Comparison of ENCODE assay signal across 8 cellular contexts in genomic region chr4:86977621-86978184, GRCh38. TPM values are rescaled to one million over a fixed set of nuclear protein-coding genes. Genes with fewer than 3 reads are reported as not detected.
DNase-seq lines count a peak whose midpoint lies in the region; ATAC-seq and TF ChIP-seq lines count a peak whose summit lies in the region.

No MANE protein-coding gene starts in this region.

- CTCF ChIA-PET in activated B cell treated with CpG ODN at 0.5 μM for 24 hours (lab: Charles Lee): interaction anchor here (1.3 kb wide), 1 partner anchor 173 kb away, joined by 3 read pairs; no protein-coding TSS in a partner anchor

- H3K9me3 Mint-ChIP-seq in activated B cell treated with CpG ODN at 0.5 μM for 24 hours: peaks cover 2% of the 10 kb centered on the region

- POLR2A ChIA-PET in activated B cell treated with CpG ODN at 0.5 μM for 24 hours (lab: Charles Lee): interaction anchor here (0.6 to 1.2 kb wide), 3 partner anchors 19 to 29 kb away, joined by 3 to 4 read pairs (median 3); no protein-coding TSS in a partner anchor

- TF ChIP-seq CTCF in activated B cell treated with CpG ODN at 0.5 μM for 24 hours (IDR thresholded peaks at IDR 0.05) (no peak), right lobe of liver (IDR thresholded peaks at IDR 0.05) (no peak)

- H3K4me3 Mint-ChIP-seq in activated B cell treated with CpG ODN at 0.5 μM for 24 hours: no peak overlapping the region

- no peaks in the 10 kb centered on the region for H3K9me3 ChIP-seq in right lobe of liver

- DNase-seq in ELR (ENCODE audit: low read depth): peak; percentile 65
- no peak for DNase-seq in activated B cell treated with CpG ODN at 0.5 μM for 24 hours
- DNase-seq in right lobe of liver: peak in 1 of 3 donors; percentile 60
- DNase-seq in RPMI8226: no peak
- no peak for DNase-seq in hippocampal formation (lab: John Stamatoyannopoulos, UW)
- no peak for DNase-seq in NCI-H187 treated with DMSO at 0.1 percent for 48 hours (lab: John Stamatoyannopoulos, UW)

- ATAC-seq in GM21360 (IDR thresholded peaks at IDR 0.05; ENCODE audit: unreplicated experiment): peak; percentile 93
- ATAC-seq in HG03469 (IDR thresholded peaks at IDR 0.05; ENCODE audit: unreplicated experiment): peak; percentile 94
- peak; percentile 51 for ATAC-seq in activated B cell treated with CpG ODN at 0.5 μM for 24 hours (ENCODE audit: low read depth)
- ATAC-seq in right lobe of liver: peak; percentile 78 to 93 (median 88)

- no peak overlapping the region for H3K27ac Mint-ChIP-seq in activated B cell treated with CpG ODN at 0.5 μM for 24 hours

- no peak overlapping the region for H3K4me3 ChIP-seq in right lobe of liver

- H3K36me3 ChIP-seq in right lobe of liver: no peaks in the 10 kb centered on the region

- peaks cover 0 to 38% (median 12%) of the 10 kb centered on the region in 4 donors for H3K4me1 ChIP-seq in right lobe of liver

- peak overlapping the region in 2 of 3 donors; percentile 29 to 46 for H3K27ac ChIP-seq in right lobe of liver

- no peak for TF ChIP-seq POLR2A in right lobe of liver (IDR thresholded peaks at IDR 0.05)

- peaks cover 5% of the 10 kb centered on the region for H3K36me3 Mint-ChIP-seq in activated B cell treated with CpG ODN at 0.5 μM for 24 hours (ENCODE audit: low read depth)

- H3K4me1 Mint-ChIP-seq in activated B cell treated with CpG ODN at 0.5 μM for 24 hours: peaks cover 50% of the 10 kb centered on the region

- H3K27me3 Mint-ChIP-seq in activated B cell treated with CpG ODN at 0.5 μM for 24 hours: no peaks in the 10 kb centered on the region

- H3K27me3 ChIP-seq in right lobe of liver: no peaks in the 10 kb centered on the region

- 17% methylated on average over 5 of the region's 5 CpGs for WGBS in right lobe of liver (ENCODE audit: insufficient coverage, low coverage, low lambda C conversion rate, missing lambda C conversion rate)

- intact Hi-C loops in activated B cell treated with CpG ODN at 0.5 μM for 24 hours (cut with micrococcal nuclease): loop anchor here (1.0 to 2.0 kb wide), 2 partner anchors 10 to 17 kb away; no protein-coding TSS in a partner anchor
- intact Hi-C loops in right lobe of liver (cut with DNase I): no loop called here

RNA-seq across cellular contexts. Expression of gene AFF1, which starts 42.9 kb away (rescaled TPM):
- total RNA-seq in activated B cell treated with CpG ODN at 0.5 μM for 24 hours (60.0 and 60.8 TPM in 2 replicates), right lobe of liver (10 to 100 TPM; 23.8 to 39.6 (median 34.9) TPM)
